In genomic region chr1:229107302-229107815, GRCh38 we compare ENCODE assay signal across 22 cellular contexts.
"Had no signal": no experiment of that assay in that cellular context is flagged by ENCODE, and none has a peak within 500 bp of the region (broad histone marks: within the 10 kb centered on the region; RNA-seq: fewer than 3 reads in every experiment).

No MANE protein-coding gene starts in this region.

- H3K4me3 ChIP-seq: body of pancreas, dorsolateral prefrontal cortex, lung, prostate gland, right atrium auricular region, smooth muscle cell, stomach, testis had no signal

- DNase-seq: activated CD4-positive, alpha-beta T cell treated with anti-CD3 and anti-CD28 coated beads for 48 hours; activated CD4-positive, CD25-positive, alpha-beta regulatory T cell; activated CD8-positive, alpha-beta T cell treated with anti-CD3 and anti-CD28 coated beads for 36 hours; activated naive CD4-positive, alpha-beta T cell; activated naive CD8-positive, alpha-beta T cell treated with anti-CD3 and anti-CD28 coated beads for 36 hours; activated T-cell treated with anti-CD3 and anti-CD28 coated beads, Interleukin-2, amount 50 U/mL, for 1 hour; amygdala; caudate nucleus; left colon; nucleus accumbens; stimulated activated CD4-positive, alpha-beta T cell treated with anti-CD3 and anti-CD28 coated beads, Interleukin-4, amount 100 ng/mL, for 1 hour; stomach; T1000; testis had no signal

- H3K4me2 ChIP-seq: smooth muscle cell had no signal

- H3K4me1 ChIP-seq: prostate gland, right atrium auricular region had no signal

- H3K27me3 ChIP-seq: body of pancreas, right atrium auricular region, stomach, testis had no signal

- ATAC-seq: activated CD8-positive, alpha-beta T cell treated with anti-CD3 and anti-CD28 coated beads for 36 hours; activated T-helper 17 cell treated with anti-CD3 and anti-CD28 coated beads, Interleukin-2, amount 50 U/mL, for 72 hours; body of pancreas; left colon; stimulated activated effector memory CD8-positive, alpha-beta T cell treated with anti-CD3 and anti-CD28 coated beads, Interleukin-12 subunit alpha, Interleukin-12 subunit beta, amount 100 ng/mL, for 72 hours had no signal

- H3K36me3 ChIP-seq: prostate gland, right atrium auricular region, stomach had no signal

- H3K27ac ChIP-seq: dorsolateral prefrontal cortex, prostate gland, right atrium auricular region, testis had no signal

- H3K9me3 ChIP-seq: body of pancreas, prostate gland, stomach, testis had no signal
